15 cellular contexts compared by ENCODE assay signal in genomic region chr14:32370720-32371119, GRCh38. TPM values are rescaled to one million over a fixed set of nuclear protein-coding genes. Genes with fewer than 3 reads are reported as not detected.
DNase-seq lines count a peak whose midpoint lies in the region.
"Had no signal": no experiment of that assay in that cellular context is flagged by ENCODE, and none has a peak within 500 bp of the region (broad histone marks: within the 10 kb centered on the region; RNA-seq: fewer than 3 reads in every experiment).

No MANE protein-coding gene starts in this region.

- DNase-seq in GM23248 (peak; percentile 91), RPMI7951 (ENCODE audit: low read depth) (peak; percentile 66), fibroblast of gingiva (ENCODE audit: low read depth) (peak; percentile 59), C1 segment of cervical spinal cord (lab: John Stamatoyannopoulos, UW) (no peak), NCI-H187 treated with DMSO at 0.1 percent for 48 hours (lab: John Stamatoyannopoulos, UW) (no peak)
- DNase-seq in stimulated activated CD4-positive, alpha-beta T cell treated with anti-CD3 and anti-CD28 coated beads, Interleukin-2, amount 100 ng/mL, for 24 hours = no peak
- no peak for DNase-seq in activated effector memory CD4-positive, alpha-beta T cell treated with anti-CD3 and anti-CD28 coated beads, Interleukin-2, amount 50 U/mL, for 16 hours
- DNase-seq: activated CD4-positive, alpha-beta T cell treated with anti-CD3 and anti-CD28 coated beads, Interleukin-2, amount 10 ng/mL, durations not matched to agents 24 days and 14 days; activated naive CD8-positive, alpha-beta T cell treated with anti-CD3 and anti-CD28 coated beads, Interleukin-2, amount 50 U/mL, for 24 hours; gastrocnemius medialis; GDM1; NCI-H2081; SHP77 treated with DMSO at 0.1 percent for 48 hours; stomach had no signal

- H3K27me3 ChIP-seq in GM23248 (replicated peaks; ENCODE audit: insufficient read depth) = no peaks in the 10 kb centered on the region
- no peaks in the 10 kb centered on the region for H3K27me3 ChIP-seq in skeletal muscle satellite cell (ENCODE audit: control insufficient read depth, insufficient read depth, low read length)
- H3K27me3 ChIP-seq: gastrocnemius medialis, stomach had no signal

- H3K4me3 ChIP-seq in GM23248 = no peak overlapping the region
- H3K4me3 ChIP-seq in skeletal muscle satellite cell (ENCODE audit: low read length) = no peak overlapping the region
- H3K4me3 ChIP-seq: gastrocnemius medialis, stomach had no signal

- no peaks in the 10 kb centered on the region for H3K79me2 ChIP-seq in GM23248 (ENCODE audit: insufficient read depth)

- no peaks in the 10 kb centered on the region for H3K9me3 ChIP-seq in GM23248 (ENCODE audit: low read depth)
- H3K9me3 ChIP-seq in skeletal muscle satellite cell (replicated peaks; ENCODE audit: low read length) = no peaks in the 10 kb centered on the region
- H3K9me3 ChIP-seq: gastrocnemius medialis, stomach had no signal

- H3K4me2 ChIP-seq in GM23248 (ENCODE audit: unreplicated experiment) = peak overlapping the region; percentile 48
- H3K4me2 ChIP-seq in skeletal muscle satellite cell (ENCODE audit: low read length) = peak overlapping the region; percentile 54

- H3K4me1 ChIP-seq in GM23248 (ENCODE audit: insufficient read depth) (peaks cover 83% of the 10 kb centered on the region), skeletal muscle satellite cell (ENCODE audit: control insufficient read depth, insufficient read depth, low read length) (peaks cover 79% of the 10 kb centered on the region)

- H3K36me3 ChIP-seq in GM23248 (ENCODE audit: low read depth) (no peaks in the 10 kb centered on the region), skeletal muscle satellite cell (ENCODE audit: insufficient read depth, low read length) (no peaks in the 10 kb centered on the region)
- H3K36me3 ChIP-seq: gastrocnemius medialis, stomach had no signal

- H3K9ac ChIP-seq in GM23248 (no peak overlapping the region), skeletal muscle satellite cell (ENCODE audit: low read depth, low read length) (peak overlapping the region; percentile 16)

- WGBS in GM23248 (ENCODE audit: low coverage in 1 of 2, low lambda C conversion rate in 2 of 2, missing lambda C conversion rate in 2 of 2), 2 experiments = 0% methylated on average over 1 of the region's 1 CpG

- H4K20me1 ChIP-seq in GM23248 (ENCODE audit: insufficient read depth) = no peaks in the 10 kb centered on the region

- H3F3A ChIP-seq in GM23248 (ENCODE audit: insufficient read depth) = peaks cover 70% of the 10 kb centered on the region

- no peaks in the 10 kb centered on the region for H3K9me2 ChIP-seq in GM23248 (ENCODE audit: insufficient read depth)

- in situ Hi-C loops in GM23248 (cut with MboI) = no loop called here

- H3K27ac ChIP-seq in GM23248 = peak overlapping the region; percentile 86
- H3K27ac ChIP-seq: gastrocnemius medialis, stomach had no signal

- H2AFZ ChIP-seq in GM23248 = no peak overlapping the region

RNA-seq across cellular contexts. Expression of gene AKAP6, which starts 41.6 kb away (rescaled TPM):
- total RNA-seq in GM23248 (2014; rRNA removed; shearing (Covaris generic)) = 14.3 and 19.1 TPM in 2 replicates
- 4.0 and 4.8 TPM in 2 replicates for polyA plus RNA-seq in GM23248 (2016; fragmentation: Nextera tagmentation; extraction: Ambion mirVana)
- 1.6 and 3.0 TPM in 2 replicates for total RNA-seq in RPMI7951 (2014; rRNA removed; shearing (Covaris generic))
- total RNA-seq in skeletal muscle satellite cell (2012; rRNA removed) = 5.9 and 12.2 TPM in 2 replicates

Comparison
In these comparisons a context has a peak if more than half of its experiments do, and no peak if none do; other contexts are left out.
1. DNase-seq: peak in GM23248 (single experiment), RPMI7951 (single experiment) and fibroblast of gingiva (single experiment); none in C1 segment of cervical spinal cord (0 of 14), stimulated activated CD4-positive, alpha-beta T cell treated with anti-CD3 and anti-CD28 coated beads, Interleukin-2, amount 100 ng/mL, for 24 hours (0 of 2), activated effector memory CD4-positive, alpha-beta T cell treated with anti-CD3 and anti-CD28 coated beads, Interleukin-2, amount 50 U/mL, for 16 hours (single experiment) and NCI-H187 treated with DMSO at 0.1 percent for 48 hours (single experiment).